In genomic region chr5:181203842-181204560, GRCh38 we compare ENCODE assay signal across 6 cellular contexts. TPM values are rescaled to one million over a fixed set of nuclear protein-coding genes. Genes with fewer than 3 reads are reported as not detected.
DNase-seq lines count a peak whose midpoint lies in the region; TF ChIP-seq lines count a peak whose summit lies in the region.

No MANE protein-coding gene starts in this region.

- no peaks in the 10 kb centered on the region for H3K9me3 Mint-ChIP-seq in Caco-2 (ENCODE audit: unreplicated experiment)
- H3K9me3 Mint-ChIP-seq in activated T-helper 1 cell treated with anti-CD3 and anti-CD28 coated beads, Interleukin-12 subunit alpha, Interleukin-12 subunit beta, Interleukin-2, Interleukin-4 antibody, amounts not matched to agents 30 ng/mL and 10 ng/mL and 1 ng/mL, durations not matched to agents 14 hours and 24 hours and 36 hours, result no peaks in the 10 kb centered on the region

- peak overlapping the region; percentile 50 for H3K4me3 ChIP-seq in Caco-2 (ENCODE audit: low read depth, low read length)
- peak overlapping the region; percentile 56 for H3K4me3 ChIP-seq in mesodermal cell (ENCODE audit: extremely low read depth, insufficient read depth, low read length, poor library complexity, severe bottlenecking)

- H3K9me3 ChIP-seq in Caco-2, result no peaks in the 10 kb centered on the region
- H3K9me3 ChIP-seq in mesodermal cell (ENCODE audit: control insufficient read depth, low read length), result no peaks in the 10 kb centered on the region

- TF ChIP-seq CTCF in Caco-2 (IDR thresholded peaks at IDR 0.05; ENCODE audit: insufficient read depth in 1 of 2, low read depth in 1 of 2, low read length in 1 of 2, severe bottlenecking in 1 of 2, unreplicated experiment in 1 of 2), result no peak

- CTCF ChIA-PET in Caco-2 (lab: Charles Lee), result interaction anchor here (0.7 to 1.8 kb wide), 4 partner anchors 12 to 48 kb away, joined by 3 to 5 read pairs (median 3); no protein-coding TSS in a partner anchor

- DNase-seq in Caco-2 (peak in 1 of 2 experiments; percentile 37), NCI-H187 treated with DMSO at 0.1 percent for 48 hours (lab: John Stamatoyannopoulos, UW) (no peak), NCI-H1048 (lab: John Stamatoyannopoulos, UW) (no peak), ecto neural progenitor cell (ENCODE audit: low spot score) (no peak)
- no peak for DNase-seq in activated T-helper 1 cell treated with anti-CD3 and anti-CD28 coated beads, Interleukin-12 subunit alpha, Interleukin-12 subunit beta, Interleukin-2, Interleukin-4 antibody, amounts not matched to agents 30 ng/mL and 10 ng/mL and 1 ng/mL, durations not matched to agents 14 hours and 24 hours and 36 hours (ENCODE audit: low spot score)

- peak overlapping the region; percentile 82 for H3K4me3 Mint-ChIP-seq in Caco-2 (ENCODE audit: unreplicated experiment)
- peak overlapping the region; percentile 88 for H3K4me3 Mint-ChIP-seq in activated T-helper 1 cell treated with anti-CD3 and anti-CD28 coated beads, Interleukin-12 subunit alpha, Interleukin-12 subunit beta, Interleukin-2, Interleukin-4 antibody, amounts not matched to agents 30 ng/mL and 10 ng/mL and 1 ng/mL, durations not matched to agents 14 hours and 24 hours and 36 hours

- H3K4me1 Mint-ChIP-seq in Caco-2 (ENCODE audit: low read depth, unreplicated experiment), result peaks cover 33% of the 10 kb centered on the region
- peaks cover 34% of the 10 kb centered on the region for H3K4me1 Mint-ChIP-seq in activated T-helper 1 cell treated with anti-CD3 and anti-CD28 coated beads, Interleukin-12 subunit alpha, Interleukin-12 subunit beta, Interleukin-2, Interleukin-4 antibody, amounts not matched to agents 30 ng/mL and 10 ng/mL and 1 ng/mL, durations not matched to agents 14 hours and 24 hours and 36 hours (ENCODE audit: low read depth)

- no peak overlapping the region for H3K27ac Mint-ChIP-seq in Caco-2 (ENCODE audit: unreplicated experiment)
- peak overlapping the region; percentile 81 for H3K27ac Mint-ChIP-seq in activated T-helper 1 cell treated with anti-CD3 and anti-CD28 coated beads, Interleukin-12 subunit alpha, Interleukin-12 subunit beta, Interleukin-2, Interleukin-4 antibody, amounts not matched to agents 30 ng/mL and 10 ng/mL and 1 ng/mL, durations not matched to agents 14 hours and 24 hours and 36 hours

- POLR2A ChIA-PET in Caco-2 (lab: Charles Lee), result interaction anchor here (1.0 kb wide), 1 partner anchor 13 kb away, joined by 5 read pairs; no protein-coding TSS in a partner anchor

- WGBS in mesodermal cell (ENCODE audit: insufficient coverage in 2 of 2), 2 experiments, result 1 to 3% methylated on average over 25 to 33 of the region's 47 CpGs

- BruUV-seq in Caco-2 (replicated peaks; lab: Mats Ljungman, UMichigan), result no TSS peak

- intact Hi-C loops in Caco-2 (cut with micrococcal nuclease; ENCODE audit: unreplicated experiment), result no loop called here
- intact Hi-C loops in activated T-helper 1 cell treated with anti-CD3 and anti-CD28 coated beads, Interleukin-12 subunit alpha, Interleukin-12 subunit beta, Interleukin-2, Interleukin-4 antibody, amounts not matched to agents 30 ng/mL and 10 ng/mL and 1 ng/mL, durations not matched to agents 14 hours and 24 hours and 36 hours (cut with micrococcal nuclease), result no loop called here

- no peak overlapping the region for H3K27ac ChIP-seq in mesodermal cell (ENCODE audit: low read depth, low read length, severe bottlenecking)

- peaks cover 15% of the 10 kb centered on the region for H3K27me3 Mint-ChIP-seq in Caco-2 (ENCODE audit: insufficient read depth, unreplicated experiment)
- H3K27me3 Mint-ChIP-seq in activated T-helper 1 cell treated with anti-CD3 and anti-CD28 coated beads, Interleukin-12 subunit alpha, Interleukin-12 subunit beta, Interleukin-2, Interleukin-4 antibody, amounts not matched to agents 30 ng/mL and 10 ng/mL and 1 ng/mL, durations not matched to agents 14 hours and 24 hours and 36 hours (ENCODE audit: insufficient read depth), result peaks cover 49% of the 10 kb centered on the region

- H3K4me1 ChIP-seq in Caco-2 (no peaks in the 10 kb centered on the region), mesodermal cell (ENCODE audit: control insufficient read depth, insufficient read depth, low read length, poor library complexity, severe bottlenecking) (peaks cover 7% of the 10 kb centered on the region)

- no peaks in the 10 kb centered on the region; the same call in 1 of the 2 replicates for H3K27me3 ChIP-seq in Caco-2 (replicated peaks; ENCODE audit: control insufficient read depth, insufficient read depth, low read length)

- peaks cover 35% of the 10 kb centered on the region for H3K36me3 Mint-ChIP-seq in Caco-2 (ENCODE audit: insufficient read depth, unreplicated experiment)
- H3K36me3 Mint-ChIP-seq in activated T-helper 1 cell treated with anti-CD3 and anti-CD28 coated beads, Interleukin-12 subunit alpha, Interleukin-12 subunit beta, Interleukin-2, Interleukin-4 antibody, amounts not matched to agents 30 ng/mL and 10 ng/mL and 1 ng/mL, durations not matched to agents 14 hours and 24 hours and 36 hours (ENCODE audit: low read depth), result peaks cover 3% of the 10 kb centered on the region

- H3K36me3 ChIP-seq in Caco-2 (ENCODE audit: control insufficient read depth, insufficient read depth, low read length), result no peaks in the 10 kb centered on the region
- H3K36me3 ChIP-seq in mesodermal cell (ENCODE audit: control insufficient read depth, insufficient read depth, low read length), result no peaks in the 10 kb centered on the region

RNA-seq across cellular contexts. Expression of gene TRIM7, which starts 1.0 kb away (rescaled TPM):
- total RNA-seq in Caco-2 (2022), result 0.86 and 1.0 TPM in 2 replicates
- total RNA-seq in activated T-helper 1 cell treated with anti-CD3 and anti-CD28 coated beads, Interleukin-12 subunit alpha, Interleukin-12 subunit beta, Interleukin-2, Interleukin-4 antibody, amounts not matched to agents 30 ng/mL and 10 ng/mL and 1 ng/mL, durations not matched to agents 14 hours and 24 hours and 36 hours, result 1.5 and 1.8 TPM in 2 replicates
- polyA plus RNA-seq in mesodermal cell (2013, experiment 1 of 2), result 0.37 TPM
- polyA plus RNA-seq in mesodermal cell (2013, experiment 2 of 2), result not detected

RNA-seq across cellular contexts. Expression of gene TRIM41, which starts 19.1 kb away (rescaled TPM):
- 23.6 and 28.7 TPM in 2 replicates for total RNA-seq in Caco-2 (2022)
- 31.8 and 34.8 TPM in 2 replicates for total RNA-seq in activated T-helper 1 cell treated with anti-CD3 and anti-CD28 coated beads, Interleukin-12 subunit alpha, Interleukin-12 subunit beta, Interleukin-2, Interleukin-4 antibody, amounts not matched to agents 30 ng/mL and 10 ng/mL and 1 ng/mL, durations not matched to agents 14 hours and 24 hours and 36 hours
- polyA plus RNA-seq in mesodermal cell (2013, experiment 1 of 2), result 16.0 TPM
- 16.1 TPM for polyA plus RNA-seq in mesodermal cell (2013, experiment 2 of 2)

RNA-seq across cellular contexts. Expression of gene RACK1, which starts 39.7 kb away (rescaled TPM):
- total RNA-seq in Caco-2 (2022), result 2,098 and 2,258 TPM in 2 replicates
- 2,098 and 2,121 TPM in 2 replicates for total RNA-seq in activated T-helper 1 cell treated with anti-CD3 and anti-CD28 coated beads, Interleukin-12 subunit alpha, Interleukin-12 subunit beta, Interleukin-2, Interleukin-4 antibody, amounts not matched to agents 30 ng/mL and 10 ng/mL and 1 ng/mL, durations not matched to agents 14 hours and 24 hours and 36 hours
- 2,439 TPM for polyA plus RNA-seq in mesodermal cell (2013, experiment 1 of 2)
- 2,115 TPM for polyA plus RNA-seq in mesodermal cell (2013, experiment 2 of 2)

RNA-seq across cellular contexts. Expression of gene OR2V2, which starts 56.6 kb away (rescaled TPM):
- not detected in 2 replicates for total RNA-seq in Caco-2 (2022)
- not detected in 2 replicates for total RNA-seq in activated T-helper 1 cell treated with anti-CD3 and anti-CD28 coated beads, Interleukin-12 subunit alpha, Interleukin-12 subunit beta, Interleukin-2, Interleukin-4 antibody, amounts not matched to agents 30 ng/mL and 10 ng/mL and 1 ng/mL, durations not matched to agents 14 hours and 24 hours and 36 hours
- not detected for polyA plus RNA-seq in mesodermal cell (2013, experiment 1 of 2)
- not detected for polyA plus RNA-seq in mesodermal cell (2013, experiment 2 of 2)

RNA-seq across cellular contexts. Expression of gene TRIM52, which starts 56.9 kb away (rescaled TPM):
- 11.9 and 13.6 TPM in 2 replicates for total RNA-seq in Caco-2 (2022)
- total RNA-seq in activated T-helper 1 cell treated with anti-CD3 and anti-CD28 coated beads, Interleukin-12 subunit alpha, Interleukin-12 subunit beta, Interleukin-2, Interleukin-4 antibody, amounts not matched to agents 30 ng/mL and 10 ng/mL and 1 ng/mL, durations not matched to agents 14 hours and 24 hours and 36 hours, result 15.3 and 17.1 TPM in 2 replicates
- 3.9 TPM for polyA plus RNA-seq in mesodermal cell (2013, experiment 1 of 2)
- polyA plus RNA-seq in mesodermal cell (2013, experiment 2 of 2), result 3.8 TPM
